In the genomic region with DNA sequence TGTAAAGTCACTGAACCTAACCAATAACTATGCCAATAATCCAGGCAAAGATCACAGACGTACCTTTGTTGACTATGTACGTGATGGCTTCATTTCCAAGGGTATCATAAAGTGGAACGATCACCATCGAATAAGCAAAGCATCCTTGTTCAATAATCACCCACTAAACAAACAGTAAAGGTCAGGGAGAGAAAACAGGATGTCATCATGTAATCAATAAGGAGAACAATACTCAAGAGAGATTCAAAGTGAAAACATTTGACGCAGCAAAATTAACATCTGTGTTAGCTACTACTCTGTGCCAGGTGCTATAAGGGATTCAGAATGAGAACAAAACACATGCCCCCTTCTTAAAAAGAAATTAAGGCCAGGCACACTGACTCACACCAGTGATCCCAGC, we compare ENCODE assay signal across 1 cellular context.
TF ChIP-seq lines count a peak whose summit lies in the region.

No MANE protein-coding gene starts in this region.

TF ChIP-seq in H1, 55 proteins besides CTCF, POLR2A, EP300 and RAD21:
- TF ChIP-seq GABPA (IDR thresholded peaks at IDR 0.05; ENCODE audit: borderline replicate concordance, insufficient read depth, low read length) (no peak), CREB1 (IDR thresholded peaks at IDR 0.05) (no peak), JUND (IDR thresholded peaks at IDR 0.05; ENCODE audit: low read length) (no peak), CEBPB (IDR thresholded peaks at IDR 0.05; ENCODE audit: low read depth, low read length) (no peak), RNF2 (IDR thresholded peaks at IDR 0.05; ENCODE audit: borderline replicate concordance, low read depth, low read length, missing control alignments, poor library complexity, severe bottlenecking) (no peak), SUZ12 (IDR thresholded peaks at IDR 0.05; ENCODE audit: low read length) (no peak), RBBP5 (IDR thresholded peaks at IDR 0.05; ENCODE audit: borderline replicate concordance, low read depth, low read length) (no peak), NRF1 (IDR thresholded peaks at IDR 0.05; ENCODE audit: low read depth, low read length) (no peak), KDM4A (IDR thresholded peaks at IDR 0.05; ENCODE audit: low read depth, low read length, severe bottlenecking) (no peak), POLR2AphosphoS5 (IDR thresholded peaks at IDR 0.05; ENCODE audit: low read depth, low read length) (no peak), HDAC6 (IDR thresholded peaks at IDR 0.05; ENCODE audit: low read depth, low read length) (no peak), CHD2 (IDR thresholded peaks at IDR 0.05; ENCODE audit: low read length) (no peak), BCL11A (IDR thresholded peaks at IDR 0.05; ENCODE audit: low read depth in 2 of 2, low read length in 2 of 2) (no peak), CHD1 (IDR thresholded peaks at IDR 0.05; ENCODE audit: low read depth, low read length) (no peak), SRF (IDR thresholded peaks at IDR 0.05; ENCODE audit: low read depth, low read length) (no peak), FOSL1 (IDR thresholded peaks at IDR 0.05; ENCODE audit: insufficient read depth, low read depth, low read length) (no peak), KDM1A (IDR thresholded peaks at IDR 0.05; ENCODE audit: borderline replicate concordance, low read length) (no peak)
- TF ChIP-seq, protein P1, sequence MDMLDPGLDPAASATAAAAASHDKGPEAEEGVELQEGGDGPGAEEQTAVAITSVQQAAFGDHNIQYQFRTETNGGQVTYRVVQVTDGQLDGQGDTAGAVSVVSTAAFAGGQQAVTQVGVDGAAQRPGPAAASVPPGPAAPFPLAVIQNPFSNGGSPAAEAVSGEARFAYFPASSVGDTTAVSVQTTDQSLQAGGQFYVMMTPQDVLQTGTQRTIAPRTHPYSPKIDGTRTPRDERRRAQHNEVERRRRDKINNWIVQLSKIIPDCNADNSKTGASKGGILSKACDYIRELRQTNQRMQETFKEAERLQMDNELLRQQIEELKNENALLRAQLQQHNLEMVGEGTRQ (IDR thresholded peaks at IDR 0.05; ENCODE audit: low read length), result no peak
- TF ChIP-seq, protein P2, sequence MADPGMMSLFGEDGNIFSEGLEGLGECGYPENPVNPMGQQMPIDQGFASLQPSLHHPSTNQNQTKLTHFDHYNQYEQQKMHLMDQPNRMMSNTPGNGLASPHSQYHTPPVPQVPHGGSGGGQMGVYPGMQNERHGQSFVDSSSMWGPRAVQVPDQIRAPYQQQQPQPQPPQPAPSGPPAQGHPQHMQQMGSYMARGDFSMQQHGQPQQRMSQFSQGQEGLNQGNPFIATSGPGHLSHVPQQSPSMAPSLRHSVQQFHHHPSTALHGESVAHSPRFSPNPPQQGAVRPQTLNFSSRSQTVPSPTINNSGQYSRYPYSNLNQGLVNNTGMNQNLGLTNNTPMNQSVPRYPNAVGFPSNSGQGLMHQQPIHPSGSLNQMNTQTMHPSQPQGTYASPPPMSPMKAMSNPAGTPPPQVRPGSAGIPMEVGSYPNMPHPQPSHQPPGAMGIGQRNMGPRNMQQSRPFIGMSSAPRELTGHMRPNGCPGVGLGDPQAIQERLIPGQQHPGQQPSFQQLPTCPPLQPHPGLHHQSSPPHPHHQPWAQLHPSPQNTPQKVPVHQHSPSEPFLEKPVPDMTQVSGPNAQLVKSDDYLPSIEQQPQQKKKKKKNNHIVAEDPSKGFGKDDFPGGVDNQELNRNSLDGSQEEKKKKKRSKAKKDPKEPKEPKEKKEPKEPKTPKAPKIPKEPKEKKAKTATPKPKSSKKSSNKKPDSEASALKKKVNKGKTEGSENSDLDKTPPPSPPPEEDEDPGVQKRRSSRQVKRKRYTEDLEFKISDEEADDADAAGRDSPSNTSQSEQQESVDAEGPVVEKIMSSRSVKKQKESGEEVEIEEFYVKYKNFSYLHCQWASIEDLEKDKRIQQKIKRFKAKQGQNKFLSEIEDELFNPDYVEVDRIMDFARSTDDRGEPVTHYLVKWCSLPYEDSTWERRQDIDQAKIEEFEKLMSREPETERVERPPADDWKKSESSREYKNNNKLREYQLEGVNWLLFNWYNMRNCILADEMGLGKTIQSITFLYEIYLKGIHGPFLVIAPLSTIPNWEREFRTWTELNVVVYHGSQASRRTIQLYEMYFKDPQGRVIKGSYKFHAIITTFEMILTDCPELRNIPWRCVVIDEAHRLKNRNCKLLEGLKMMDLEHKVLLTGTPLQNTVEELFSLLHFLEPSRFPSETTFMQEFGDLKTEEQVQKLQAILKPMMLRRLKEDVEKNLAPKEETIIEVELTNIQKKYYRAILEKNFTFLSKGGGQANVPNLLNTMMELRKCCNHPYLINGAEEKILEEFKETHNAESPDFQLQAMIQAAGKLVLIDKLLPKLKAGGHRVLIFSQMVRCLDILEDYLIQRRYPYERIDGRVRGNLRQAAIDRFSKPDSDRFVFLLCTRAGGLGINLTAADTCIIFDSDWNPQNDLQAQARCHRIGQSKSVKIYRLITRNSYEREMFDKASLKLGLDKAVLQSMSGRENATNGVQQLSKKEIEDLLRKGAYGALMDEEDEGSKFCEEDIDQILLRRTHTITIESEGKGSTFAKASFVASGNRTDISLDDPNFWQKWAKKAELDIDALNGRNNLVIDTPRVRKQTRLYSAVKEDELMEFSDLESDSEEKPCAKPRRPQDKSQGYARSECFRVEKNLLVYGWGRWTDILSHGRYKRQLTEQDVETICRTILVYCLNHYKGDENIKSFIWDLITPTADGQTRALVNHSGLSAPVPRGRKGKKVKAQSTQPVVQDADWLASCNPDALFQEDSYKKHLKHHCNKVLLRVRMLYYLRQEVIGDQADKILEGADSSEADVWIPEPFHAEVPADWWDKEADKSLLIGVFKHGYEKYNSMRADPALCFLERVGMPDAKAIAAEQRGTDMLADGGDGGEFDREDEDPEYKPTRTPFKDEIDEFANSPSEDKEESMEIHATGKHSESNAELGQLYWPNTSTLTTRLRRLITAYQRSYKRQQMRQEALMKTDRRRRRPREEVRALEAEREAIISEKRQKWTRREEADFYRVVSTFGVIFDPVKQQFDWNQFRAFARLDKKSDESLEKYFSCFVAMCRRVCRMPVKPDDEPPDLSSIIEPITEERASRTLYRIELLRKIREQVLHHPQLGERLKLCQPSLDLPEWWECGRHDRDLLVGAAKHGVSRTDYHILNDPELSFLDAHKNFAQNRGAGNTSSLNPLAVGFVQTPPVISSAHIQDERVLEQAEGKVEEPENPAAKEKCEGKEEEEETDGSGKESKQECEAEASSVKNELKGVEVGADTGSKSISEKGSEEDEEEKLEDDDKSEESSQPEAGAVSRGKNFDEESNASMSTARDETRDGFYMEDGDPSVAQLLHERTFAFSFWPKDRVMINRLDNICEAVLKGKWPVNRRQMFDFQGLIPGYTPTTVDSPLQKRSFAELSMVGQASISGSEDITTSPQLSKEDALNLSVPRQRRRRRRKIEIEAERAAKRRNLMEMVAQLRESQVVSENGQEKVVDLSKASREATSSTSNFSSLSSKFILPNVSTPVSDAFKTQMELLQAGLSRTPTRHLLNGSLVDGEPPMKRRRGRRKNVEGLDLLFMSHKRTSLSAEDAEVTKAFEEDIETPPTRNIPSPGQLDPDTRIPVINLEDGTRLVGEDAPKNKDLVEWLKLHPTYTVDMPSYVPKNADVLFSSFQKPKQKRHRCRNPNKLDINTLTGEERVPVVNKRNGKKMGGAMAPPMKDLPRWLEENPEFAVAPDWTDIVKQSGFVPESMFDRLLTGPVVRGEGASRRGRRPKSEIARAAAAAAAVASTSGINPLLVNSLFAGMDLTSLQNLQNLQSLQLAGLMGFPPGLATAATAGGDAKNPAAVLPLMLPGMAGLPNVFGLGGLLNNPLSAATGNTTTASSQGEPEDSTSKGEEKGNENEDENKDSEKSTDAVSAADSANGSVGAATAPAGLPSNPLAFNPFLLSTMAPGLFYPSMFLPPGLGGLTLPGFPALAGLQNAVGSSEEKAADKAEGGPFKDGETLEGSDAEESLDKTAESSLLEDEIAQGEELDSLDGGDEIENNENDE (IDR thresholded peaks at IDR 0.05; ENCODE audit: insufficient replicate concordance, low read length), result no peak
